12 cellular contexts compared by ENCODE assay signal in the genomic region with DNA sequence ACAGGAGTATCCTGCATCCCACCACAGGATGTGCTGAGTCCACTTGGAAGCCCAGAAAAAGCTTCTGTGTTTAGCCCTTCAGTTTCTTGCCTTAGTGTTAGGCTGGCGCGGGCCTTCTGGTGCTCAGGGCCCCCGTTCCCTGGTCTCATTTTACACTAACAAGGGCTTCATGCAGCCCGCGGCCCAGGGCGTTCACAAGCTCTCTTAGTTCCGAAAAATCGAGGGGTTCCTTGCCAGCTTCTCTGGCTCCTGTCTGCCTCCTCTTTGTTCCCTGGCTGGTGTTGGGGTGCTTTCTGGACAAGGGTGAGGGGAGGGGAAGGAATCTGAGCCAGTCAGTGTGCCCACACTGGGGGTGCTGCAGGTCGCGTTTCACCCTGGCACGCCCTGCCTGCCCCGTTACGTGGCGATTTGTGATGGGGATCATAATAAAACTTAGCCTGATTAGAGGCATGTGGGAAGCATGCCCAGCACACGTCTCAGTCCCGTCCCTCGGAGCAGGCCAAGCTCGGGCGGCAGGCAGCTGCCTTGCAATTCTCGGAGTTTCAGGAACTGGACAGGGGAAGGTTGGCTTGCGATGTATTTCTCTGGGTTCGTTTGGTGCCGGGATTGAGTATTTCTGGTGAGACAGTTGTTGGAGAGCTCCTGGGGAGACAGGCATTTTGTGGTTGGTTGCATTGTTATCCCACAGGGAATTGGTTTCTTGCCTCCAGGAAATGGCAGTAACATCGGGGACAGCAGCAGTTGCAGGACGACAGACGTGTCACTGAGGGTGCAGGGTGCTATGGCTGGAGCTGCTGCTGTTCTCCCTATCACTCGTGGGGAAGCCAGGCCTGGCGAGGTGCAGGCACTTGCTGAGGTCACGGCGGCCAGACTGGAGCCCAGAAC. TPM values are rescaled to one million over a fixed set of nuclear protein-coding genes. Genes with fewer than 3 reads are reported as not detected.
DNase-seq lines count a peak whose midpoint lies in the region; ATAC-seq and TF ChIP-seq lines count a peak whose summit lies in the region.
"Had no signal": no experiment of that assay in that cellular context is flagged by ENCODE, and none has a peak within 500 bp of the region (broad histone marks: within the 10 kb centered on the region; RNA-seq: fewer than 3 reads in every experiment).

No MANE protein-coding gene starts in this region.

- H3K36me3 ChIP-seq in WERI-Rb-1: peaks cover 56% of the 10 kb centered on the region

- CTCF ChIA-PET in activated CD4-positive, alpha-beta T cell treated with anti-CD3 and anti-CD28 coated beads, Interleukin-2, amount 10 ng/mL, durations not matched to agents 7 days and 5 days (lab: Charles Lee): no interaction called here

- H3K4me1 Mint-ChIP-seq in activated CD4-positive, alpha-beta T cell treated with anti-CD3 and anti-CD28 coated beads, Interleukin-2, amount 10 ng/mL, durations not matched to agents 7 days and 5 days: no peaks in the 10 kb centered on the region

- POLR2A ChIA-PET in activated CD4-positive, alpha-beta T cell treated with anti-CD3 and anti-CD28 coated beads, Interleukin-2, amount 10 ng/mL, durations not matched to agents 7 days and 5 days (lab: Charles Lee): no interaction called here

- H3K4me3 Mint-ChIP-seq in activated CD4-positive, alpha-beta T cell treated with anti-CD3 and anti-CD28 coated beads, Interleukin-2, amount 10 ng/mL, durations not matched to agents 7 days and 5 days: no peak overlapping the region
- H3K4me3 Mint-ChIP-seq: natural killer cell treated with Interleukin-12 subunit alpha and Interleukin-12 subunit beta and Interleukin-15 and Interleukin-18, amount 100 ng/mL, for 72 hours had no signal

- no peak overlapping the region for H3K27ac Mint-ChIP-seq in activated CD4-positive, alpha-beta T cell treated with anti-CD3 and anti-CD28 coated beads, Interleukin-2, amount 10 ng/mL, durations not matched to agents 7 days and 5 days
- H3K27ac Mint-ChIP-seq: natural killer cell treated with Interleukin-12 subunit alpha and Interleukin-12 subunit beta and Interleukin-15 and Interleukin-18, amount 100 ng/mL, for 72 hours had no signal

- no peak overlapping the region for H3K4me3 ChIP-seq in WERI-Rb-1 (ENCODE audit: low read depth, low read length)

- H3K27me3 ChIP-seq in WERI-Rb-1 (ENCODE audit: insufficient read depth, low read depth, severe bottlenecking): no peaks in the 10 kb centered on the region
- H3K27me3 ChIP-seq: foreskin keratinocyte had no signal

- peaks cover 3% of the 10 kb centered on the region for H3K27me3 Mint-ChIP-seq in activated CD4-positive, alpha-beta T cell treated with anti-CD3 and anti-CD28 coated beads, Interleukin-2, amount 10 ng/mL, durations not matched to agents 7 days and 5 days

- ATAC-seq in left cardiac atrium: peak; percentile 58 to 83
- no peak for ATAC-seq in GM18858 (IDR thresholded peaks at IDR 0.05; ENCODE audit: unreplicated experiment)
- ATAC-seq in HG02970 (IDR thresholded peaks at IDR 0.05; ENCODE audit: low FRiP score, unreplicated experiment): no peak
- ATAC-seq: foreskin keratinocyte; natural killer cell treated with Interleukin-12 subunit alpha and Interleukin-12 subunit beta and Interleukin-15 and Interleukin-18, amount 100 ng/mL, for 72 hours had no signal

- peaks cover under 1% of the 10 kb centered on the region for H3K9me3 Mint-ChIP-seq in activated CD4-positive, alpha-beta T cell treated with anti-CD3 and anti-CD28 coated beads, Interleukin-2, amount 10 ng/mL, durations not matched to agents 7 days and 5 days
- H3K9me3 Mint-ChIP-seq: natural killer cell treated with Interleukin-12 subunit alpha and Interleukin-12 subunit beta and Interleukin-15 and Interleukin-18, amount 100 ng/mL, for 72 hours had no signal

- no peak for TF ChIP-seq CTCF in WERI-Rb-1 (IDR thresholded peaks at IDR 0.05; ENCODE audit: low read depth, low read length)

- intact Hi-C loops in left cardiac atrium (cut with DNase I): no loop called here

- H3K27ac ChIP-seq in WERI-Rb-1: peak overlapping the region; percentile 2
- H3K27ac ChIP-seq: foreskin keratinocyte, KMS-11 had no signal

- H3K36me3 Mint-ChIP-seq in activated CD4-positive, alpha-beta T cell treated with anti-CD3 and anti-CD28 coated beads, Interleukin-2, amount 10 ng/mL, durations not matched to agents 7 days and 5 days (ENCODE audit: low read depth): no peaks in the 10 kb centered on the region
- H3K36me3 Mint-ChIP-seq: natural killer cell treated with Interleukin-12 subunit alpha and Interleukin-12 subunit beta and Interleukin-15 and Interleukin-18, amount 100 ng/mL, for 72 hours had no signal

- peaks cover 2% of the 10 kb centered on the region for H3K9me3 ChIP-seq in WERI-Rb-1 (ENCODE audit: severe bottlenecking)

- DNase-seq in D341Med (ENCODE audit: low spot score) (peak; percentile 64), WERI-Rb-1 (no peak), left cardiac atrium (peak; percentile 51), putamen (ENCODE audit: low spot score) (peak; percentile 9), NCI-H1092 treated with DMSO at 0.1 percent for 48 hours (lab: John Stamatoyannopoulos, UW) (no peak)
- DNase-seq in activated CD4-positive, alpha-beta T cell treated with anti-CD3 and anti-CD28 coated beads, Interleukin-2, amount 10 ng/mL, durations not matched to agents 7 days and 5 days: no peak
- DNase-seq: activated naive CD4-positive, alpha-beta T cell treated with Interleukin-2 at 50 U/mL for 16 hours; foreskin keratinocyte had no signal

RNA-seq across cellular contexts. Expression of a gene that starts 22.9 kb away (rescaled TPM):
- 10 to 100 TPM; 15.1 to 27.0 TPM for total RNA-seq in left cardiac atrium
- not detected for total RNA-seq in activated CD4-positive, alpha-beta T cell treated with anti-CD3 and anti-CD28 coated beads, Interleukin-2, amount 10 ng/mL, durations not matched to agents 7 days and 5 days
- total RNA-seq: natural killer cell treated with Interleukin-12 subunit alpha and Interleukin-12 subunit beta and Interleukin-15 and Interleukin-18, amount 100 ng/mL, for 72 hours had no signal

Comparison
In these comparisons a context has a peak if more than half of its experiments do, and no peak if none do; other contexts are left out.
1. DNase-seq: peak in D341Med (single experiment), left cardiac atrium (single experiment) and putamen (single experiment); none in WERI-Rb-1 (single experiment), NCI-H1092 treated with DMSO at 0.1 percent for 48 hours (single experiment) and activated CD4-positive, alpha-beta T cell treated with anti-CD3 and anti-CD28 coated beads, Interleukin-2, amount 10 ng/mL, durations not matched to agents 7 days and 5 days (single experiment).
2. ATAC-seq: peak in left cardiac atrium (2 of 2); none in GM18858 (single experiment) and HG02970 (single experiment).
3. RNA of a gene that starts 22.9 kb away (total RNA-seq): 15.1 to 27.0 TPM in left cardiac atrium; not detected in activated CD4-positive, alpha-beta T cell treated with anti-CD3 and anti-CD28 coated beads, Interleukin-2, amount 10 ng/mL, durations not matched to agents 7 days and 5 days; every median in the first group is over 10 times any median in the second.